ENCODE assay signal across 21 cellular contexts in genomic region chr16:27382187-27382855, GRCh38. TPM values are rescaled to one million over a fixed set of nuclear protein-coding genes. Genes with fewer than 3 reads are reported as not detected.
A peak's percentile ranks its signal among the peaks of the same experiment; 100 is the strongest.
DNase-seq lines count a peak whose midpoint lies in the region; ATAC-seq and TF ChIP-seq lines count a peak whose summit lies in the region.
"Had no signal": no experiment of that assay in that cellular context is flagged by ENCODE, and none has a peak within 500 bp of the region (broad histone marks: within the 10 kb centered on the region; RNA-seq: fewer than 3 reads in every experiment).

No MANE protein-coding gene starts in this region.

- no peak overlapping the region for H3K9ac ChIP-seq in neural progenitor cell

- no peaks in the 10 kb centered on the region for H3K4me1 ChIP-seq in neural progenitor cell
- H3K4me1 ChIP-seq: prostate gland, SJCRH30 had no signal

- TF ChIP-seq CTCF in HL-60 (IDR thresholded peaks at IDR 0.05; ENCODE audit: insufficient read depth, low read length) (no peak), neural progenitor cell (IDR thresholded peaks at IDR 0.05) (no peak)

- no peaks in the 10 kb centered on the region for H3K27me3 Mint-ChIP-seq in T-helper 1 cell treated with Interleukin-12 subunit alpha and Interleukin-12 subunit beta and Interleukin-4 antibody, amounts not matched to agents 30 μg/mL and 1 μg/mL, for 36 hours (ENCODE audit: low read depth)
- no peaks in the 10 kb centered on the region for H3K27me3 Mint-ChIP-seq in activated naive CD8-positive, alpha-beta T cell treated with anti-CD3 and anti-CD28 coated beads, Interleukin-2, amount 10 ng/mL, durations not matched to agents 7 days and 5 days
- H3K27me3 Mint-ChIP-seq in neural progenitor cell (ENCODE audit: insufficient read depth, low read depth), result peaks cover 4% of the 10 kb centered on the region

- no peaks in the 10 kb centered on the region for H3K36me3 ChIP-seq in neural progenitor cell
- H3K36me3 ChIP-seq: brain microvascular endothelial cell, prostate gland, SJCRH30, thoracic aorta had no signal

- H3K9me3 ChIP-seq in neural progenitor cell (ENCODE audit: low read depth), result no peaks in the 10 kb centered on the region
- H3K9me3 ChIP-seq: prostate gland, SJCRH30, thoracic aorta had no signal

- no peak overlapping the region for H3K4me3 Mint-ChIP-seq in T-helper 1 cell treated with Interleukin-12 subunit alpha and Interleukin-12 subunit beta and Interleukin-4 antibody, amounts not matched to agents 30 μg/mL and 1 μg/mL, for 36 hours
- no peak overlapping the region for H3K4me3 Mint-ChIP-seq in activated naive CD8-positive, alpha-beta T cell treated with anti-CD3 and anti-CD28 coated beads, Interleukin-2, amount 10 ng/mL, durations not matched to agents 7 days and 5 days
- no peak overlapping the region for H3K4me3 Mint-ChIP-seq in neural progenitor cell

- H3K9me3 Mint-ChIP-seq in T-helper 1 cell treated with Interleukin-12 subunit alpha and Interleukin-12 subunit beta and Interleukin-4 antibody, amounts not matched to agents 30 μg/mL and 1 μg/mL, for 36 hours, result peaks cover 27% of the 10 kb centered on the region
- peaks cover 6% of the 10 kb centered on the region for H3K9me3 Mint-ChIP-seq in activated naive CD8-positive, alpha-beta T cell treated with anti-CD3 and anti-CD28 coated beads, Interleukin-2, amount 10 ng/mL, durations not matched to agents 7 days and 5 days
- peaks cover 11% of the 10 kb centered on the region for H3K9me3 Mint-ChIP-seq in neural progenitor cell

- H3K4me3 ChIP-seq in HL-60 (replicated peaks; ENCODE audit: insufficient read depth, low read length) (no peak overlapping the region), neural progenitor cell (no peak overlapping the region)
- H3K4me3 ChIP-seq: coronary artery, prostate gland, SJCRH30, thoracic aorta had no signal

- POLR2A ChIA-PET in activated naive CD8-positive, alpha-beta T cell treated with anti-CD3 and anti-CD28 coated beads, Interleukin-2, amount 10 ng/mL, durations not matched to agents 7 days and 5 days (lab: Charles Lee), result no interaction called here

- H3K27ac ChIP-seq in HL-60 (replicated peaks) (peak overlapping the region; percentile 87; the same call in 1 of the 2 replicates), neural progenitor cell (no peak overlapping the region)
- H3K27ac ChIP-seq: brain microvascular endothelial cell, C4-2B, prostate gland, SJCRH30, thoracic aorta had no signal

- no peaks in the 10 kb centered on the region for H4K20me1 ChIP-seq in neural progenitor cell (ENCODE audit: low read depth)

- no peaks in the 10 kb centered on the region for H3K27me3 ChIP-seq in HL-60 (ENCODE audit: insufficient read depth, poor library complexity, severe bottlenecking)
- H3K27me3 ChIP-seq in neural progenitor cell, result no peaks in the 10 kb centered on the region
- H3K27me3 ChIP-seq: brain microvascular endothelial cell, SJCRH30 had no signal

- H3K4me2 ChIP-seq in neural progenitor cell, result no peak overlapping the region

- peaks cover 22% of the 10 kb centered on the region for H3K36me3 Mint-ChIP-seq in T-helper 1 cell treated with Interleukin-12 subunit alpha and Interleukin-12 subunit beta and Interleukin-4 antibody, amounts not matched to agents 30 μg/mL and 1 μg/mL, for 36 hours (ENCODE audit: low read depth)
- peaks cover 8% of the 10 kb centered on the region for H3K36me3 Mint-ChIP-seq in activated naive CD8-positive, alpha-beta T cell treated with anti-CD3 and anti-CD28 coated beads, Interleukin-2, amount 10 ng/mL, durations not matched to agents 7 days and 5 days
- H3K36me3 Mint-ChIP-seq in neural progenitor cell, result peaks cover 1% of the 10 kb centered on the region

- no peaks in the 10 kb centered on the region for H3F3A ChIP-seq in neural progenitor cell (ENCODE audit: low read depth)

- H2AFZ ChIP-seq in neural progenitor cell (replicated peaks), result no peak overlapping the region

- peak overlapping the region; percentile 37 for H3K27ac Mint-ChIP-seq in T-helper 1 cell treated with Interleukin-12 subunit alpha and Interleukin-12 subunit beta and Interleukin-4 antibody, amounts not matched to agents 30 μg/mL and 1 μg/mL, for 36 hours
- H3K27ac Mint-ChIP-seq in activated naive CD8-positive, alpha-beta T cell treated with anti-CD3 and anti-CD28 coated beads, Interleukin-2, amount 10 ng/mL, durations not matched to agents 7 days and 5 days, result peak overlapping the region; percentile 23
- peak overlapping the region; percentile 2 for H3K27ac Mint-ChIP-seq in neural progenitor cell

- H3K4me1 Mint-ChIP-seq in T-helper 1 cell treated with Interleukin-12 subunit alpha and Interleukin-12 subunit beta and Interleukin-4 antibody, amounts not matched to agents 30 μg/mL and 1 μg/mL, for 36 hours (ENCODE audit: low read depth), result peaks cover 49% of the 10 kb centered on the region
- peaks cover 18% of the 10 kb centered on the region for H3K4me1 Mint-ChIP-seq in activated naive CD8-positive, alpha-beta T cell treated with anti-CD3 and anti-CD28 coated beads, Interleukin-2, amount 10 ng/mL, durations not matched to agents 7 days and 5 days
- H3K4me1 Mint-ChIP-seq in neural progenitor cell, result peaks cover 4% of the 10 kb centered on the region

- DNase-seq in T-helper 1 cell (no peak), HL-60 (ENCODE audit: low read depth in 1 of 2, low spot score in 1 of 2) (no peak), neural progenitor cell (ENCODE audit: low spot score) (no peak), medulla oblongata (ENCODE audit: extremely low spot score) (no peak)
- no peak for DNase-seq in activated naive CD8-positive, alpha-beta T cell treated with anti-CD3 and anti-CD28 coated beads, Interleukin-2, amount 10 ng/mL, durations not matched to agents 7 days and 5 days
- DNase-seq: brain microvascular endothelial cell, DMS79, hippocampal formation, mesenchymal stem cell, NCI-H1694 treated with DMSO at 0.1 percent for 48 hours, SJCRH30, T-helper 9 cell had no signal

- H3K79me2 ChIP-seq in neural progenitor cell (ENCODE audit: low read depth), result no peaks in the 10 kb centered on the region

- no peak for ATAC-seq in activated naive CD8-positive, alpha-beta T cell treated with anti-CD3 and anti-CD28 coated beads, Interleukin-2, amount 10 ng/mL, durations not matched to agents 7 days and 5 days (ENCODE audit: low read depth)
- no peak for ATAC-seq in HG03457 (IDR thresholded peaks at IDR 0.05; ENCODE audit: unreplicated experiment)
- no peak for ATAC-seq in GM21786 (IDR thresholded peaks at IDR 0.05; ENCODE audit: unreplicated experiment)
- ATAC-seq: activated CD4-positive, CD25-positive, alpha-beta regulatory T cell treated with anti-CD3 and anti-CD28 coated beads, Interleukin-2, amount 50 U/mL, for 24 hours had no signal

RNA-seq across cellular contexts. Expression of gene IL21R, which starts 19.7 kb away (rescaled TPM):
- total RNA-seq in activated naive CD8-positive, alpha-beta T cell treated with anti-CD3 and anti-CD28 coated beads, Interleukin-2, amount 10 ng/mL, durations not matched to agents 7 days and 5 days, result 10 to 100 TPM; 27.2 to 27.5 TPM
- 0.53 TPM in 1 of 2 replicates, not detected in the other for total RNA-seq in neural progenitor cell (ENCODE audit: low replicate concordance)
- total RNA-seq: endothelial cell of umbilical vein had no signal

Comparison
In these comparisons a context has a peak if more than half of its experiments do, and no peak if none do; other contexts are left out.
1. RNA of gene IL21R, which starts 19.7 kb away (total RNA-seq): 27.2 to 27.5 TPM in activated naive CD8-positive, alpha-beta T cell treated with anti-CD3 and anti-CD28 coated beads, Interleukin-2, amount 10 ng/mL, durations not matched to agents 7 days and 5 days; 0.53 TPM in neural progenitor cell; every median in the first group is over 10 times any median in the second.
2. Peak in every context shown above with its lines, with median percentiles within 50 percentile points of each other: H3K27ac Mint-ChIP-seq.